ENCODE assay signal across 26 cellular contexts in genomic region chr1:69373520-69373919, GRCh38.
DNase-seq lines count a peak whose midpoint lies in the region; ATAC-seq, FAIRE-seq and TF ChIP-seq lines count a peak whose summit lies in the region.
"Had no signal": no experiment of that assay in that cellular context is flagged by ENCODE, and none has a peak within 500 bp of the region (broad histone marks: within the 10 kb centered on the region; RNA-seq: fewer than 3 reads in every experiment).

No MANE protein-coding gene starts in this region.

- no peak overlapping the region for H2AK5ac ChIP-seq in trophoblast cell (ENCODE audit: low read length)

- no peak overlapping the region for H4K91ac ChIP-seq in trophoblast cell (ENCODE audit: low read depth, low read length)

- H3K36me3 ChIP-seq in bronchial epithelial cell (ENCODE audit: control insufficient read depth, insufficient read depth, low read length) (no peaks in the 10 kb centered on the region), kidney (ENCODE audit: control insufficient read depth in 1 of 2, insufficient read depth in 2 of 2, low read length in 2 of 2) (no peaks in the 10 kb centered on the region), trophoblast cell (ENCODE audit: control insufficient read depth in 1 of 2, insufficient read depth in 2 of 2, low read length in 2 of 2) (no peaks in the 10 kb centered on the region)
- H3K36me3 ChIP-seq: BE2C, BLaER1 had no signal

- intact Hi-C loops in kidney (cut with DNase I) = no loop called here

- DNase-seq in bronchial epithelial cell (ENCODE audit: low read depth) (no peak), kidney (peak; percentile 52), trophoblast cell (no peak), hepatic stellate cell (ENCODE audit: low spot score) (no peak), NCI-H748 treated with DMSO at 0.1 percent for 48 hours (lab: John Stamatoyannopoulos, UW) (no peak)
- DNase-seq: BE2C; C1 segment of cervical spinal cord; CD4-positive, alpha-beta memory T cell; CD4-positive, CD25-positive, alpha-beta regulatory T cell; CD8-positive, alpha-beta memory T cell; COR-L47; DMS 273 treated with DMSO at 0.1 percent for 48 hours; DMS153; DMS53; DMS79; DND-41; EL; GDM1 had no signal

- FAIRE-seq in bronchial epithelial cell (lab: Jason Lieb, UNC) = peak; percentile 7
- FAIRE-seq in kidney (lab: Jason Lieb, UNC) = no peak
- FAIRE-seq: A549, GM12878, GM12892, GM18507, GM19239 had no signal

- no peak overlapping the region for H4K8ac ChIP-seq in trophoblast cell (ENCODE audit: low read depth, low read length)

- H3K9me3 ChIP-seq in kidney (ENCODE audit: control insufficient read depth in 1 of 2, low read length in 2 of 2) (no peaks in the 10 kb centered on the region), trophoblast cell (ENCODE audit: insufficient read depth, low read depth, low read length) (no peaks in the 10 kb centered on the region)
- H3K9me3 ChIP-seq: A549, BE2C, BLaER1 had no signal

- H3K23ac ChIP-seq in trophoblast cell (ENCODE audit: low read length) = no peak overlapping the region

- WGBS in trophoblast cell (ENCODE audit: extremely low coverage, insufficient coverage, insufficient read length) = no CpG with 5 or more reads among the region's 4 CpGs

- no peak overlapping the region for H3K27ac ChIP-seq in kidney (ENCODE audit: low read depth in 2 of 2, low read length in 2 of 2)
- H3K27ac ChIP-seq in trophoblast cell (ENCODE audit: low read depth, low read length) = no peak overlapping the region
- H3K27ac ChIP-seq: 22Rv1, A549, BLaER1 had no signal

- H4K12ac ChIP-seq in trophoblast cell (ENCODE audit: low read depth, low read length) = no peak overlapping the region

- no peak overlapping the region for H2BK12ac ChIP-seq in trophoblast cell (ENCODE audit: low read length)

- no peak overlapping the region for H3K14ac ChIP-seq in trophoblast cell (ENCODE audit: low read length)

- no peak overlapping the region for H2AFZ ChIP-seq in trophoblast cell (ENCODE audit: insufficient read depth, low read length, poor library complexity)

- no peak overlapping the region for H3K4ac ChIP-seq in trophoblast cell (ENCODE audit: low read depth, low read length)

- no peak overlapping the region for H2BK120ac ChIP-seq in trophoblast cell (ENCODE audit: insufficient read depth, low read length, poor library complexity)

- H3K4me2 ChIP-seq in trophoblast cell (ENCODE audit: low read length) = no peak overlapping the region
- H3K4me2 ChIP-seq: A549, BLaER1 had no signal

- TF ChIP-seq CTCF in bronchial epithelial cell (IDR thresholded peaks at IDR 0.05; ENCODE audit: insufficient read depth, low read length, severe bottlenecking) = no peak
- TF ChIP-seq CTCF in kidney (IDR thresholded peaks at IDR 0.05; ENCODE audit: borderline replicate concordance, extremely low read depth, insufficient read depth) = no peak

- H3K27me3 ChIP-seq in bronchial epithelial cell (ENCODE audit: control insufficient read depth, insufficient read depth, low read length) (no peaks in the 10 kb centered on the region), trophoblast cell (ENCODE audit: insufficient read depth, low read length) (no peaks in the 10 kb centered on the region)
- H3K27me3 ChIP-seq: BE2C, BLaER1 had no signal

- no peak overlapping the region for H2BK5ac ChIP-seq in trophoblast cell (ENCODE audit: low read depth, low read length, poor library complexity)

- no peaks in the 10 kb centered on the region for H3K79me1 ChIP-seq in trophoblast cell (ENCODE audit: low read length)

- H3K4me1 ChIP-seq in kidney (ENCODE audit: control insufficient read depth in 1 of 2, insufficient read depth in 1 of 2, low read depth in 1 of 2, low read length in 2 of 2) (no peaks in the 10 kb centered on the region), trophoblast cell (ENCODE audit: control insufficient read depth in 1 of 2, insufficient read depth in 2 of 2, low read length in 2 of 2) (no peaks in the 10 kb centered on the region)
- H3K4me1 ChIP-seq: A549, BE2C, BLaER1 had no signal

- no peak overlapping the region for H3K18ac ChIP-seq in trophoblast cell (ENCODE audit: low read length)

- H3K4me3 ChIP-seq in bronchial epithelial cell (ENCODE audit: low read depth, low read length) (no peak overlapping the region), kidney (ENCODE audit: low read length in 2 of 2) (no peak overlapping the region), trophoblast cell (ENCODE audit: low read depth, low read length) (peak overlapping the region; percentile 37)
- H3K4me3 ChIP-seq: A549, BLaER1, GM12878 had no signal

- no peak overlapping the region for H3K9ac ChIP-seq in kidney (ENCODE audit: low read length in 2 of 2)
- no peak overlapping the region for H3K9ac ChIP-seq in trophoblast cell (ENCODE audit: low read length)
- H3K9ac ChIP-seq: BLaER1 had no signal

- no peaks in the 10 kb centered on the region for H3K79me2 ChIP-seq in trophoblast cell (ENCODE audit: control insufficient read depth, insufficient read depth, low read length, poor library complexity)

- ATAC-seq in GM18868 (IDR thresholded peaks at IDR 0.05; ENCODE audit: unreplicated experiment) = no peak
- ATAC-seq: A549, GM12878 had no signal
